Comparison of ENCODE assay signal across 8 cellular contexts in the genomic region with DNA sequence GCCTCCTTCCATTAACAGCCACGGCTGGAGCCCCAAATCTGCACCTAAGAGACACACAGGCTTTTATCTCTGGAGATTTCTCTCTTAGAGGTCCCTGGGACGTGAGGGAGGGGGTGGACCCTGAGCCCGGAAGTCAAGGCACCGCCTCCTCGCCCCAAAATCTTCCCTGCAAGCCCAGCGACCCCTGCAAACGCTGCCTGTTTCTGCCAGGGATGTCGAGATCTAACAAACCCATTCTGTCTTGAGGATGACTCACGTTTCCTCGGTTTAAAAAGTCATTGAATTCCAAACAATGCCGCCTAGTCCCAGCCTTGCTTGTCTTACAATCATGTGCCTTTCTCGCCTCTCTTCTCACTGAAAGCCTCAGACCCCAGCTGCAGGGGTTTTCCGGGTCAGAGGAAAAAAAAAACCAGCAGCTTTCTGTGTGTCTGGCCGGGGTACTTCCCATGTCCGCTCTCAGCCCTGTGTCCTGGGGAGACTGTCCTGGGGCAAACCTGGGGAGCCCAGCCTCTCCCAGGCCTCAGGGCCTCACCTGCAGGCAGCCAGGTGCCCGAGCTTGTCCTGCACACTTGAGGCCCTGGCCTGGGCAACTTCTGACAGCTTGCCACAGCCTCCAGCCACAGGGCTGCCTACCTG. TPM values are rescaled to one million over a fixed set of nuclear protein-coding genes. Genes with fewer than 3 reads are reported as not detected.
DNase-seq lines count a peak whose midpoint lies in the region; FAIRE-seq and TF ChIP-seq lines count a peak whose summit lies in the region.

No MANE protein-coding gene starts in this region.

- DNase-seq in COLO829 (ENCODE audit: low spot score) (peak; percentile 78), HTR-8/SVneo (ENCODE audit: insufficient read length, low spot score) (peak; percentile 63), astrocyte of the cerebellum (ENCODE audit: low read depth) (peak; percentile 60), iPS-NIHi7 (ENCODE audit: extremely low spot score) (peak; percentile 71), spleen (peak; percentile 63), NCI-H2029 treated with DMSO at 0.1 percent for 48 hours (lab: John Stamatoyannopoulos, UW) (no peak), HUDEP-2 (lab: John Stamatoyannopoulos, UW; ENCODE audit: unreplicated experiment in 76 of 76) (no peak)
- DNase-seq in stimulated activated CD4-positive, alpha-beta T cell treated with anti-CD3 and anti-CD28 coated beads, Interleukin-2, amount 100 ng/mL, for 48 hours, result no peak

- no peak for TF ChIP-seq CTCF in astrocyte of the cerebellum (IDR thresholded peaks at IDR 0.05; ENCODE audit: low read depth, low read length, missing control alignments)
- no peak for TF ChIP-seq CTCF in spleen (IDR thresholded peaks at IDR 0.05 in 8 of 11, conservative IDR thresholded peaks at IDR 0.05 in 3 of 11)

- in situ Hi-C loops in astrocyte of the cerebellum (cut with HindIII; ENCODE audit: low sequenced_read_pairs), result no loop called here

- no peak for FAIRE-seq in HTR-8/SVneo (lab: Jason Lieb, UNC)

- H3K4me3 ChIP-seq in astrocyte of the cerebellum (ENCODE audit: low read depth, low read length), result no peak overlapping the region
- H3K4me3 ChIP-seq in spleen, result no peak overlapping the region

- TF ChIP-seq POLR2A in spleen (IDR thresholded peaks at IDR 0.05), result no peak

- H3K4me1 ChIP-seq in spleen, result peaks cover 0 to 19% (median 11%) of the 10 kb centered on the region in 6 donors

- no peaks in the 10 kb centered on the region for H3K9me3 ChIP-seq in spleen

- 19 to 51% (median 38%) methylated on average over 16 of the region's 16 CpGs for WGBS in spleen, 5 donors

- intact Hi-C loops in spleen (cut with DNase I; ENCODE audit: low total_unique reads), result no loop called here

- peak overlapping the region in 6 of 8 donors; percentile 22 to 68 (median 56) for H3K27ac ChIP-seq in spleen

- no peaks in the 10 kb centered on the region for H3K27me3 ChIP-seq in spleen (replicated peaks in 1 of 7)

- H3K36me3 ChIP-seq in spleen, result peaks cover 0 to 25% (median 11%) of the 10 kb centered on the region in 6 donors

RNA-seq across cellular contexts. Expression of a gene that starts 15.4 kb away (rescaled TPM):
- 10 to 100 TPM; 38.0 to 84.6 (median 62.4) TPM for total RNA-seq in spleen
- polyA plus RNA-seq in spleen, result 10 to 100 TPM; 30.1 to 65.1 (median 35.7) TPM

RNA-seq across cellular contexts. Expression of a gene that starts 24.1 kb away (rescaled TPM):
- total RNA-seq in spleen, result 10 to 100 TPM in 6 of 7 donors, 1 to 10 TPM in 1; 9.6 to 53.1 (median 29.1) TPM
- 10 to 100 TPM in 1 of 3 donors, 1 to 10 TPM in 2; 4.7 to 19.1 (median 7.0) TPM for polyA plus RNA-seq in spleen

Comparison
In these comparisons a context has a peak if more than half of its experiments do, and no peak if none do; other contexts are left out.
1. DNase-seq: peak in COLO829 (single experiment), HTR-8/SVneo (single experiment), astrocyte of the cerebellum (single experiment), iPS-NIHi7 (single experiment) and spleen (single experiment); none in NCI-H2029 treated with DMSO at 0.1 percent for 48 hours (single experiment), stimulated activated CD4-positive, alpha-beta T cell treated with anti-CD3 and anti-CD28 coated beads, Interleukin-2, amount 100 ng/mL, for 48 hours (0 of 2) and HUDEP-2 (0 of 76).